In the genomic region with DNA sequence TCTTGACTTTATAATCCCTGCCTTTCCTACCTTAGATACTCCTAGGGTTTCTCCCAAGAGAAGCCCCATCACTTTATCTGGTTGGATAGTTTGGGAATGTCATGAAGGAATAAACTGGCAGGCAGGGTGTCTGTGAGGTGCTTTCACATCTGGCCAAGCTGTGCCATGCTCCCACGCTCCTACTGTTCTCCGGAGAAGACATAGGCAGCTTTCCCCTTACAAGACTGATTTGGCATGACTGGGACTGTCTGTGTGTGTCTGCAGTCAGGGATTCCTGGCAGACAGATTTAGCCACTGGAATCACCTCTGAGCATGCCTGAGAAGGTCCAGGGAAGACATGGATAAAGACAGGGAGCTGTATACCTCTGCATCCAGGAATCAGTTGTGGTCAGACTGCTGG, we compare ENCODE assay signal across 1 cellular context.
TF ChIP-seq lines count a peak whose summit lies in the region.

No MANE protein-coding gene starts in this region.

TF ChIP-seq in HEK293, 187 proteins besides CTCF, POLR2A, EP300 and RAD21 (continued from another document):
- no peak for TF ChIP-seq HOXD13 (CRISPR knock-in tag; IDR thresholded peaks at IDR 0.05; ENCODE audit: borderline replicate concordance)
- peak; percentile 48; the same call in 1 of the 2 replicates for TF ChIP-seq ZBTB17 (tag by site-specific recombination; IDR thresholded peaks at IDR 0.05)
